7 cellular contexts compared by ENCODE assay signal in genomic region chr17:71029246-71029645, GRCh38.
"Had no signal": no experiment of that assay in that cellular context is flagged by ENCODE, and none has a peak within 500 bp of the region (broad histone marks: within the 10 kb centered on the region; RNA-seq: fewer than 3 reads in every experiment).

No MANE protein-coding gene starts in this region.

- H3K27ac ChIP-seq: HL-60, KMS-11 had no signal

- ATAC-seq: K562 had no signal

- DNase-seq: IMR-90, KBM-7, KG1 had no signal

- FAIRE-seq: HTR-8/SVneo, K562 had no signal

- H3K4me3 ChIP-seq: K562 had no signal

- H3K4me2 ChIP-seq: KMS-11 had no signal

- H3K9ac ChIP-seq: KMS-11 had no signal
